Comparison of ENCODE assay signal across 12 cellular contexts in genomic region chr2:160474891-160475795, GRCh38. TPM values are rescaled to one million over a fixed set of nuclear protein-coding genes. Genes with fewer than 3 reads are reported as not detected.
DNase-seq lines count a peak whose midpoint lies in the region; ATAC-seq lines count a peak whose summit lies in the region.
"Had no signal": no experiment of that assay in that cellular context is flagged by ENCODE, and none has a peak within 500 bp of the region (broad histone marks: within the 10 kb centered on the region; RNA-seq: fewer than 3 reads in every experiment).

No MANE protein-coding gene starts in this region.

- no peak for DNase-seq in activated naive CD4-positive, alpha-beta T cell treated with anti-CD3 and anti-CD28 coated beads for 36 hours
- no peak for DNase-seq in activated naive CD4-positive, alpha-beta T cell treated with anti-CD3 and anti-CD28 coated beads, Interleukin-2, amount 50 U/mL, for 16 hours
- no peak for DNase-seq in T-helper 17 cell
- DNase-seq in hepatic stellate cell (ENCODE audit: low spot score): peak; percentile 17
- no peak for DNase-seq in GM19238 (ENCODE audit: insufficient read length, low spot score)
- DNase-seq in activated CD4-positive, alpha-beta T cell treated with anti-CD3 and anti-CD28 coated beads for 1 hour: no peak
- no peak for DNase-seq in NCI-H128 (lab: John Stamatoyannopoulos, UW; ENCODE audit: unreplicated experiment)
- DNase-seq: erythroblast, NCI-H2107, T-helper 9 cell had no signal

- no peaks in the 10 kb centered on the region for H3K36me3 Mint-ChIP-seq in activated naive CD4-positive, alpha-beta T cell treated with anti-CD3 and anti-CD28 coated beads for 36 hours (ENCODE audit: low read depth)
- H3K36me3 Mint-ChIP-seq in T-helper 17 cell (ENCODE audit: low read depth): no peaks in the 10 kb centered on the region

- intact Hi-C loops in activated naive CD4-positive, alpha-beta T cell treated with anti-CD3 and anti-CD28 coated beads for 36 hours (cut with micrococcal nuclease): loop anchor here (1.0 kb wide), 1 partner anchor 7 kb away; no protein-coding TSS in a partner anchor

- no peak for ATAC-seq in T-helper 17 cell

- peaks cover 67% of the 10 kb centered on the region for H3K4me1 Mint-ChIP-seq in activated naive CD4-positive, alpha-beta T cell treated with anti-CD3 and anti-CD28 coated beads for 36 hours (ENCODE audit: low read depth)
- H3K4me1 Mint-ChIP-seq in T-helper 17 cell: peaks cover 51% of the 10 kb centered on the region

- CTCF ChIA-PET in activated naive CD4-positive, alpha-beta T cell treated with anti-CD3 and anti-CD28 coated beads for 36 hours (lab: Charles Lee): no interaction called here

- peak overlapping the region; percentile 2 for H3K27ac ChIP-seq in thymus (ENCODE audit: low read depth)

- no peaks in the 10 kb centered on the region for H3K27me3 Mint-ChIP-seq in activated naive CD4-positive, alpha-beta T cell treated with anti-CD3 and anti-CD28 coated beads for 36 hours (ENCODE audit: low read depth)
- no peaks in the 10 kb centered on the region for H3K27me3 Mint-ChIP-seq in T-helper 17 cell

- peak overlapping the region; percentile 62 for H3K4me3 Mint-ChIP-seq in activated naive CD4-positive, alpha-beta T cell treated with anti-CD3 and anti-CD28 coated beads for 36 hours
- H3K4me3 Mint-ChIP-seq in T-helper 17 cell: peak overlapping the region; percentile 66

- H3K9me3 ChIP-seq in T-helper 17 cell (ENCODE audit: control insufficient read depth, low read length, poor library complexity, severe bottlenecking) (no peaks in the 10 kb centered on the region), thymus (ENCODE audit: control insufficient read depth) (no peaks in the 10 kb centered on the region)

- no peaks in the 10 kb centered on the region for H3K4me1 ChIP-seq in thymus (ENCODE audit: control insufficient read depth, insufficient read depth, low read length)

- H3K36me3 ChIP-seq in thymus (ENCODE audit: control insufficient read depth, insufficient read depth): no peaks in the 10 kb centered on the region

- no peaks in the 10 kb centered on the region for H3K27me3 ChIP-seq in thymus (ENCODE audit: control insufficient read depth, insufficient read depth)

- H3K27ac Mint-ChIP-seq in activated naive CD4-positive, alpha-beta T cell treated with anti-CD3 and anti-CD28 coated beads for 36 hours: peak overlapping the region; percentile 35
- H3K27ac Mint-ChIP-seq in T-helper 17 cell: peak overlapping the region; percentile 96

- no peak overlapping the region for H3K4me3 ChIP-seq in thymus (ENCODE audit: low read length)
- H3K4me3 ChIP-seq: skin epidermis had no signal

- H3K9me3 Mint-ChIP-seq in activated naive CD4-positive, alpha-beta T cell treated with anti-CD3 and anti-CD28 coated beads for 36 hours: no peaks in the 10 kb centered on the region

- WGBS in thymus: 95% methylated on average over 7 of the region's 7 CpGs

RNA-seq across cellular contexts. Expression of gene RBMS1, which starts 18.5 kb away (rescaled TPM):
- total RNA-seq in activated naive CD4-positive, alpha-beta T cell treated with anti-CD3 and anti-CD28 coated beads for 36 hours: 10 to 100 TPM; 27.8 to 29.1 TPM
- 100 to 1,000 TPM; 108 to 110 TPM for total RNA-seq in T-helper 17 cell
- polyA plus RNA-seq in thymus: 53.7 TPM
